ENCODE assay signal across 8 cellular contexts in the genomic region with DNA sequence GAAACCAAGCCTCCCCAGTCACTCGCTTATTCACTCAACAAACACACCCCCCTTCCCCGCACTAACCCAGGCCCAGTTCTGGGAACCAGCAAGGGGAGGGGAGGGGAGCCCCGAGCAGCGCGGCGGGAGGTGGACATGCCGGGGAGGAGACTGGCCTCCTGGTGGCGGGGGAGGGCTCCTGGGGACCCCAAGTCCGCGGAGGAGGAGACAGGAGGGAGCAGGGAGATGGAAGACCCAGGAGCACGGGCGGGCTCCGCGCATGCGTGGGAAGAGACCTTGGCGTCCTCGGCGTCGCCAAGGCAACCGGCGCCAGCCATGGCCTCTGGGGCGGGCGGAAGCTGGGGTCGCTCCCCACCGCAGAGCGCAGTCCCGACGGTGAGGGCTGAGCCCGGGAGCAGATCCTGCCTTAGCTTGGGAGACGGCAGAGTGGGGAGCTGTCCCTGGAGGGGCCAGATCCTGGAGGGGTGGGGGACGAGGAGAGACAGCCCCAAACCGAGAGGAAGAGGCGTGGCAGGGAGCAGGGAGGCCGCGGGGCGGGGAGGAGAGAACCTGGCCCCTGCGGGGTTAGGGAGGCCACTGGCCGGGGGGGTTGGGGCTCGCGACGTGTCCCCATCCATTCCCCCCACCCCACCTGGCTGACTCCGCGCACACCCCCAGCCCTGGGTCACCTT. TPM values are rescaled to one million over a fixed set of nuclear protein-coding genes. Genes with fewer than 3 reads are reported as not detected.
A peak's percentile ranks its signal among the peaks of the same experiment; 100 is the strongest.
DNase-seq lines count a peak whose midpoint lies in the region; TF ChIP-seq lines count a peak whose summit lies in the region.

A gene (plus strand): TSS at position 302 of the 671 bp plus-strand sequence. CDS start 14 bp downstream, at position 316.

- no peaks in the 10 kb centered on the region for H3K9me3 ChIP-seq in CD8-positive, alpha-beta memory T cell (ENCODE audit: low read length)

- peaks cover 35% of the 10 kb centered on the region for H3K4me1 ChIP-seq in CD8-positive, alpha-beta memory T cell (ENCODE audit: insufficient read depth, low read length)

- peak within 1 kb of the TSS; percentile 52 for H3K4me3 ChIP-seq in CD8-positive, alpha-beta memory T cell (ENCODE audit: low read length)
- peak within 1 kb of the TSS; percentile 71 for H3K4me3 ChIP-seq in H7 (ENCODE audit: insufficient read depth, low read depth, low read length)
- peak within 1 kb of the TSS; percentile 34 to 81 (median 62) for H3K4me3 ChIP-seq in dorsolateral prefrontal cortex

- H3K9me3 Mint-ChIP-seq in CD8-positive, alpha-beta memory T cell, result no peaks in the 10 kb centered on the region

- no peaks in the 10 kb centered on the region for H3K27me3 Mint-ChIP-seq in CD8-positive, alpha-beta memory T cell

- H3K36me3 Mint-ChIP-seq in CD8-positive, alpha-beta memory T cell, result peaks cover 0 to 18% (median 0%) of the 10 kb centered on the region in 3 donors

- DNase-seq in CD8-positive, alpha-beta memory T cell, result peak; percentile 68 to 88 (median 77)
- DNase-seq in H7 (peak; percentile 98), NCI-H2196 treated with DMSO at 0.1 percent for 48 hours (lab: John Stamatoyannopoulos, UW; ENCODE audit: unreplicated experiment) (peak; percentile 56), dorsolateral prefrontal cortex (peak in 8 of 10 donors; percentile 20 to 74 (median 40)), lung microvascular endothelial cell (ENCODE audit: low read depth in 2 of 2) (peak; percentile 63 to 70), GDM1 (lab: John Stamatoyannopoulos, UW) (no peak)
- DNase-seq in activated CD4-positive, alpha-beta T cell treated with anti-CD3 and anti-CD28 coated beads, Interleukin-2, amount 50 U/mL, for 24 hours (ENCODE audit: low read depth in 1 of 2, low spot score in 1 of 2), result peak; percentile 50 to 60
- peak; percentile 36 to 72 (median 46) for DNase-seq in stimulated activated CD4-positive, alpha-beta T cell treated with anti-CD3 and anti-CD28 coated beads, TNF-alpha, amount 100 ng/mL, for 48 hours (ENCODE audit: low read depth in 3 of 3)

- CTCF ChIA-PET in CD8-positive, alpha-beta memory T cell (lab: Charles Lee), result interaction anchor here (0.9 to 12.2 kb wide), 6 partner anchors 18 to 136 kb away, joined by 3 to 246 read pairs (median 4); a partner anchor contains a TSS

- peaks cover 44 to 58% (median 56%) of the 10 kb centered on the region in 3 donors for H3K4me1 Mint-ChIP-seq in CD8-positive, alpha-beta memory T cell

- POLR2A ChIA-PET in CD8-positive, alpha-beta memory T cell (lab: Charles Lee), result interaction anchor here (0.8 to 7.1 kb wide), 4 partner anchors 19 to 147 kb away, joined by 3 to 67 read pairs (median 6); a partner anchor contains a TSS

- peak within 1 kb of the TSS; percentile 50 to 96 (median 90) for H3K27ac Mint-ChIP-seq in CD8-positive, alpha-beta memory T cell

- H3K4me3 Mint-ChIP-seq in CD8-positive, alpha-beta memory T cell, result peak within 1 kb of the TSS; percentile 87 to 96 (median 90)

- TF ChIP-seq CTCF in dorsolateral prefrontal cortex (IDR thresholded peaks at IDR 0.05 in 54 of 56, conservative IDR thresholded peaks at IDR 0.05 in 2 of 56; ENCODE audit: low read depth in 1 of 56, partially characterized antibody in 56 of 56), result no peak

- intact Hi-C loops in dorsolateral prefrontal cortex (cut with DNase I), result no loop called here

- no peak within 1 kb of the TSS for H3K27ac ChIP-seq in CD8-positive, alpha-beta memory T cell (ENCODE audit: low read depth, low read length)
- peak within 1 kb of the TSS in 1 of 59 donors; percentile 15 for H3K27ac ChIP-seq in dorsolateral prefrontal cortex

- peaks cover 1% of the 10 kb centered on the region for H3K36me3 ChIP-seq in CD8-positive, alpha-beta memory T cell (ENCODE audit: insufficient read depth, low read length)
- H3K36me3 ChIP-seq in H7 (replicated peaks; ENCODE audit: control insufficient read depth, insufficient read depth, low read length), result no peaks in the 10 kb centered on the region

- H3K27me3 ChIP-seq in CD8-positive, alpha-beta memory T cell (ENCODE audit: insufficient read depth, low read length, poor library complexity, severe bottlenecking), result no peaks in the 10 kb centered on the region
- peaks cover 21% of the 10 kb centered on the region for H3K27me3 ChIP-seq in H7 (ENCODE audit: control insufficient read depth, insufficient read depth, low read length)
- H3K27me3 ChIP-seq in dorsolateral prefrontal cortex, result peaks cover 0 to 56% (median 9%) of the 10 kb centered on the region in 45 donors

RNA-seq across cellular contexts. Expression of the gene that starts here (rescaled TPM):
- total RNA-seq in CD8-positive, alpha-beta memory T cell, result under 1 TPM; 0.24 to 0.51 TPM
- 4.1 TPM for polyA plus RNA-seq in CD8-positive, alpha-beta memory T cell
- 0.52 and 0.63 TPM in 2 replicates for total RNA-seq in H7 (2014; rRNA removed; shearing (Covaris generic))
- total RNA-seq in dorsolateral prefrontal cortex (1 to 10 TPM in 90 of 120 experiments, under 1 TPM in 29, not detected in 1; 0.25 to 4.0 (median 1.6) TPM), lung microvascular endothelial cell (0.44 and 0.60 TPM in 2 replicates)

Comparison
In these comparisons a context has a peak if more than half of its experiments do, and no peak if none do; other contexts are left out.
1. Peak in DNase-seq and H3K4me3 ChIP-seq in H7; RNA of the gene not detected or under 1 TPM.
2. Peak in DNase-seq in lung microvascular endothelial cell; RNA of the gene not detected or under 1 TPM.